ENCODE assay signal across 24 cellular contexts in the genomic region with DNA sequence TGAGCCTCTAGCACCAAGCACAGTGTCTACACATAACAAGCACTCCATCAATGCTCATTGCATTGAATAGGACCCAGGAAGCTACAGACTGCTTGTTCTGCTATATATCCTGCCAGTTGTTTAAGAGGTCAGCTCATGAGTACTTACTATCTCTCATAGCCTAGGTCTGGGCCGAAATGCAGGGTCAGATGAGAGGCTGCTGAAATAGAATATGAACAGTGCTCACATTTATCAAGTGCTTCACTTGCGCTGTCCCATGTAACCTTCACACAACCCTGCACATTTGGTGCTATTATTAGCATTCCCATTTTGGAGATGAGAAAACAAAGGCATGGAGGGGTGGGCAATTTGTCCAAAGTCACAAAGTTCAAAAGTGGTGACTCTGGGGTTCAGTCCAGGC.
A peak's percentile ranks its signal among the peaks of the same experiment; 100 is the strongest.
DNase-seq lines count a peak whose midpoint lies in the region; ATAC-seq, FAIRE-seq and TF ChIP-seq lines count a peak whose summit lies in the region.
"Had no signal": no experiment of that assay in that cellular context is flagged by ENCODE, and none has a peak within 500 bp of the region (broad histone marks: within the 10 kb centered on the region; RNA-seq: fewer than 3 reads in every experiment).

No MANE protein-coding gene starts in this region.

- H4K20me1 ChIP-seq in HepG2 (ENCODE audit: insufficient read depth, low read length) (no peaks in the 10 kb centered on the region), neural progenitor cell (ENCODE audit: low read depth) (no peaks in the 10 kb centered on the region)
- H4K20me1 ChIP-seq: BLaER1 had no signal

- H3K4me1 ChIP-seq in right atrium auricular region (peaks cover 0 to 8% of the 10 kb centered on the region in 2 donors), HepG2 (ENCODE audit: insufficient read depth, low read length) (no peaks in the 10 kb centered on the region), right lobe of liver (no peaks in the 10 kb centered on the region), neural progenitor cell (peaks cover 23% of the 10 kb centered on the region)
- H3K4me1 ChIP-seq: Caco-2, HAP-1 had no signal

- WGBS in HepG2 (ENCODE audit: low lambda C conversion rate) = 17% methylated on average over 2 of the region's 2 CpGs
- 77% methylated on average over 2 of the region's 2 CpGs for WGBS in right lobe of liver (ENCODE audit: insufficient coverage, low coverage, low lambda C conversion rate, missing lambda C conversion rate)

- H3K4me3 ChIP-seq in right atrium auricular region = no peak overlapping the region
- H3K4me3 ChIP-seq in HepG2 (replicated peaks in 1 of 3; ENCODE audit: insufficient read depth in 1 of 3, low read depth in 2 of 3, low read length in 3 of 3) = no peak overlapping the region
- H3K4me3 ChIP-seq in right lobe of liver = no peak overlapping the region
- no peak overlapping the region for H3K4me3 ChIP-seq in neural progenitor cell
- H3K4me3 ChIP-seq: BLaER1, HAP-1 had no signal

- H3K79me2 ChIP-seq in HepG2 (ENCODE audit: insufficient read depth, low read length) (no peaks in the 10 kb centered on the region), neural progenitor cell (ENCODE audit: low read depth) (no peaks in the 10 kb centered on the region)

- intact Hi-C loops in Right ventricle myocardium inferior (cut with DNase I) (no loop called here), HepG2 (cut with micrococcal nuclease; ENCODE audit: unreplicated experiment) (no loop called here), right lobe of liver (cut with DNase I) (no loop called here)

- no peak for FAIRE-seq in HepG2 (lab: Jason Lieb, UNC)
- FAIRE-seq: A204.1, G401.6, GM12892, H54 had no signal

- H2AFZ ChIP-seq in HepG2 (ENCODE audit: low read length) (no peak overlapping the region), neural progenitor cell (replicated peaks) (no peak overlapping the region)

- in situ Hi-C loops in HepG2 (cut with HindIII; ENCODE audit: extremely low pct_ligation_motif_present, low pct_unique_long_range_greater_than_20kb) = no loop called here

- BruUV-seq in HepG2 (replicated peaks; lab: Mats Ljungman, UMichigan) = no TSS peak

- TF ChIP-seq POLR2A in HepG2 (IDR thresholded peaks at IDR 0.05; ENCODE audit: insufficient read depth in 1 of 2, low read depth in 2 of 2, low read length in 2 of 2) (no peak), right lobe of liver (IDR thresholded peaks at IDR 0.05) (no peak)

- peak overlapping the region; percentile 12 for H3K27ac Mint-ChIP-seq in neural progenitor cell
- H3K27ac Mint-ChIP-seq in osteocyte (ENCODE audit: unreplicated experiment) = no peak overlapping the region
- H3K27ac Mint-ChIP-seq: B cell; CD4-positive, CD25-positive, alpha-beta regulatory T cell; CD8-positive, alpha-beta T cell; HFFc6 had no signal

- H3K27me3 ChIP-seq in right atrium auricular region (no peaks in the 10 kb centered on the region), HepG2 (ENCODE audit: control insufficient read depth in 1 of 2, insufficient read depth in 2 of 2, low read length in 2 of 2) (peaks cover 0 to 7% of the 10 kb centered on the region in 2 experiments; a peak in 4 of 5 replicates), right lobe of liver (no peaks in the 10 kb centered on the region), neural progenitor cell (no peaks in the 10 kb centered on the region)
- H3K27me3 ChIP-seq: BLaER1 had no signal

- CTCF ChIA-PET in HepG2 (lab: Yijun Ruan, JAX; ENCODE audit: low intra/inter-chr PET ratio, low total read pairs) = no interaction called here

- TF ChIP-seq EP300 in HepG2 (IDR thresholded peaks at IDR 0.05; ENCODE audit: low read depth in 2 of 2, low read length in 2 of 2) (no peak), HepG2 (CRISPR knock-in tag; IDR thresholded peaks at IDR 0.05; ENCODE audit: borderline replicate concordance) (no peak)

- H3K36me3 ChIP-seq in right atrium auricular region = no peaks in the 10 kb centered on the region
- no peaks in the 10 kb centered on the region for H3K36me3 ChIP-seq in HepG2 (replicated peaks in 1 of 2; ENCODE audit: control insufficient read depth in 1 of 2, insufficient read depth in 2 of 2, low read length in 2 of 2)
- H3K36me3 ChIP-seq in right lobe of liver = no peaks in the 10 kb centered on the region
- peaks cover 7% of the 10 kb centered on the region for H3K36me3 ChIP-seq in neural progenitor cell
- H3K36me3 ChIP-seq: BLaER1, HAP-1 had no signal

- peaks cover 8% of the 10 kb centered on the region for H3K27me3 Mint-ChIP-seq in neural progenitor cell (ENCODE audit: insufficient read depth, low read depth)
- H3K27me3 Mint-ChIP-seq in osteocyte (ENCODE audit: unreplicated experiment) = peaks cover 21% of the 10 kb centered on the region

- H3K4me2 ChIP-seq in HepG2 (ENCODE audit: low read depth, low read length) = no peak overlapping the region
- H3K4me2 ChIP-seq in neural progenitor cell = no peak overlapping the region
- H3K4me2 ChIP-seq: BLaER1 had no signal

- peaks cover 4% of the 10 kb centered on the region for H3K36me3 Mint-ChIP-seq in neural progenitor cell
- peaks cover 6% of the 10 kb centered on the region for H3K36me3 Mint-ChIP-seq in osteocyte (ENCODE audit: unreplicated experiment)
- H3K36me3 Mint-ChIP-seq: CD4-positive, CD25-positive, alpha-beta regulatory T cell; CD8-positive, alpha-beta T cell had no signal

- POLR2A ChIA-PET in HepG2 (lab: Yijun Ruan, JAX) = no interaction called here

- H3K4me1 Mint-ChIP-seq in neural progenitor cell (peaks cover 12% of the 10 kb centered on the region), osteocyte (ENCODE audit: unreplicated experiment) (peaks cover 6% of the 10 kb centered on the region)
- H3K4me1 Mint-ChIP-seq: B cell; CD4-positive, CD25-positive, alpha-beta regulatory T cell had no signal

- peaks cover 9% of the 10 kb centered on the region for H3F3A ChIP-seq in neural progenitor cell (ENCODE audit: low read depth)

- H3K9me3 Mint-ChIP-seq in neural progenitor cell (peaks cover 32% of the 10 kb centered on the region), osteocyte (ENCODE audit: unreplicated experiment) (peaks cover 17% of the 10 kb centered on the region)

- peaks cover 0 to 28% of the 10 kb centered on the region in 2 donors for H3K9me3 ChIP-seq in right atrium auricular region
- H3K9me3 ChIP-seq in HepG2 (ENCODE audit: low read length) = no peaks in the 10 kb centered on the region
- no peaks in the 10 kb centered on the region for H3K9me3 ChIP-seq in right lobe of liver
- peaks cover 10% of the 10 kb centered on the region for H3K9me3 ChIP-seq in neural progenitor cell (ENCODE audit: low read depth)
- H3K9me3 ChIP-seq: HAP-1 had no signal

- H3K27ac ChIP-seq in right atrium auricular region = no peak overlapping the region
- no peak overlapping the region for H3K27ac ChIP-seq in HepG2 (ENCODE audit: extremely low read length, insufficient read depth, low read length)
- H3K27ac ChIP-seq in right lobe of liver = no peak overlapping the region
- no peak overlapping the region for H3K27ac ChIP-seq in neural progenitor cell
- H3K27ac ChIP-seq: 22Rv1, BLaER1, C4-2B had no signal

- H3K4me3 Mint-ChIP-seq in neural progenitor cell = no peak overlapping the region
- H3K4me3 Mint-ChIP-seq in osteocyte (ENCODE audit: unreplicated experiment) = no peak overlapping the region
- H3K4me3 Mint-ChIP-seq: B cell; CD4-positive, CD25-positive, alpha-beta regulatory T cell; CD8-positive, alpha-beta T cell; HFFc6 had no signal

- H3K9ac ChIP-seq in HepG2 (ENCODE audit: insufficient read depth, low read depth, low read length) = no peak overlapping the region
- no peak overlapping the region for H3K9ac ChIP-seq in neural progenitor cell
- H3K9ac ChIP-seq: BLaER1 had no signal

- TF ChIP-seq RAD21 in HepG2 (CRISPR knock-in tag; IDR thresholded peaks at IDR 0.05) = no peak

- TF ChIP-seq CTCF in right atrium auricular region (IDR thresholded peaks at IDR 0.05) (no peak), HepG2 (CRISPR knock-in tag; IDR thresholded peaks at IDR 0.05) (no peak), right lobe of liver (IDR thresholded peaks at IDR 0.05) (no peak), neural progenitor cell (IDR thresholded peaks at IDR 0.05) (no peak), osteocyte (IDR thresholded peaks at IDR 0.05) (no peak)

- ATAC-seq in Right ventricle myocardium inferior (peak; percentile 77), HepG2 (no peak), right lobe of liver (no peak), HG02938 (IDR thresholded peaks at IDR 0.05; ENCODE audit: unreplicated experiment) (no peak)
- ATAC-seq: CD8-positive, alpha-beta T cell had no signal

- DNase-seq in Right ventricle myocardium inferior (ENCODE audit: missing footprints) (no peak), right atrium auricular region (ENCODE audit: low spot score) (no peak), HepG2 (ENCODE audit: low spot score) (no peak), right lobe of liver (no peak), neural progenitor cell (ENCODE audit: low spot score) (no peak), osteocyte (ENCODE audit: extremely low spot score, unreplicated experiment) (no peak)
- DNase-seq in stimulated activated CD4-positive, alpha-beta T cell treated with anti-CD3 and anti-CD28 coated beads, Interleukin-2, amount 100 ng/mL, for 24 hours = no peak
- DNase-seq: Caco-2; CD4-positive, CD25-positive, alpha-beta regulatory T cell; CD8-positive, alpha-beta T cell; DMS153; DND-41; GOT3; HFFc6 had no signal
